In genomic region chr10:103394180-103394579, GRCh38 we compare ENCODE assay signal across 14 cellular contexts. TPM values are rescaled to one million over a fixed set of nuclear protein-coding genes. Genes with fewer than 3 reads are reported as not detected.
DNase-seq lines count a peak whose midpoint lies in the region; ATAC-seq and TF ChIP-seq lines count a peak whose summit lies in the region.
"Had no signal": no experiment of that assay in that cellular context is flagged by ENCODE, and none has a peak within 500 bp of the region (broad histone marks: within the 10 kb centered on the region; RNA-seq: fewer than 3 reads in every experiment).

No MANE protein-coding gene starts in this region.

- peaks cover 52% of the 10 kb centered on the region for H3K36me3 Mint-ChIP-seq in activated T-helper 1 cell treated with anti-CD3 and anti-CD28 coated beads, Interleukin-12 subunit alpha, Interleukin-12 subunit beta, Interleukin-2, Interleukin-4 antibody, amounts not matched to agents 30 ng/mL and 10 ng/mL and 1 ng/mL, durations not matched to agents 14 hours and 24 hours and 36 hours (ENCODE audit: low read depth)

- H3K9me3 ChIP-seq in mesodermal cell (ENCODE audit: control insufficient read depth, low read length), result no peaks in the 10 kb centered on the region
- H3K9me3 ChIP-seq: prostate gland, uterus had no signal

- H3K4me3 ChIP-seq in mesodermal cell (ENCODE audit: extremely low read depth, insufficient read depth, low read length, poor library complexity, severe bottlenecking), result peak overlapping the region; percentile 97
- H3K4me3 ChIP-seq: prostate gland, uterus had no signal

- intact Hi-C loops in activated T-helper 1 cell treated with anti-CD3 and anti-CD28 coated beads, Interleukin-12 subunit alpha, Interleukin-12 subunit beta, Interleukin-2, Interleukin-4 antibody, amounts not matched to agents 30 ng/mL and 10 ng/mL and 1 ng/mL, durations not matched to agents 14 hours and 24 hours and 36 hours (cut with micrococcal nuclease), result no loop called here

- H3K27me3 Mint-ChIP-seq in activated T-helper 1 cell treated with anti-CD3 and anti-CD28 coated beads, Interleukin-12 subunit alpha, Interleukin-12 subunit beta, Interleukin-2, Interleukin-4 antibody, amounts not matched to agents 30 ng/mL and 10 ng/mL and 1 ng/mL, durations not matched to agents 14 hours and 24 hours and 36 hours (ENCODE audit: insufficient read depth), result no peaks in the 10 kb centered on the region

- peaks cover 68% of the 10 kb centered on the region for H3K36me3 ChIP-seq in mesodermal cell (ENCODE audit: control insufficient read depth, insufficient read depth, low read length)
- H3K36me3 ChIP-seq: uterus had no signal

- DNase-seq in ACHN (peak; percentile 11), GF-D8 (lab: John Stamatoyannopoulos, UW) (no peak)
- DNase-seq in activated T-helper 1 cell treated with anti-CD3 and anti-CD28 coated beads, Interleukin-12 subunit alpha, Interleukin-12 subunit beta, Interleukin-2, Interleukin-4 antibody, amounts not matched to agents 30 ng/mL and 10 ng/mL and 1 ng/mL, durations not matched to agents 14 hours and 24 hours and 36 hours (ENCODE audit: low spot score), result no peak
- DNase-seq in stimulated activated CD4-positive, alpha-beta T cell treated with anti-CD3 and anti-CD28 coated beads, Interleukin-15, amount 100 ng/mL, for 24 hours, result no peak
- no peak for DNase-seq in activated CD4-positive, CD25-positive, alpha-beta regulatory T cell (lab: John Stamatoyannopoulos, UW)
- DNase-seq: activated CD4-positive, alpha-beta T cell treated with anti-CD3 and anti-CD28 coated beads, Interleukin-2, amount 50 U/mL, for 1 hour; brain microvascular endothelial cell; IMR-90; uterus had no signal

- no peak overlapping the region for H3K27ac ChIP-seq in mesodermal cell (ENCODE audit: low read depth, low read length, severe bottlenecking)
- H3K27ac ChIP-seq: brain microvascular endothelial cell, prostate gland, RWPE1, uterus had no signal

- peak overlapping the region; percentile 75 for H3K4me3 Mint-ChIP-seq in activated T-helper 1 cell treated with anti-CD3 and anti-CD28 coated beads, Interleukin-12 subunit alpha, Interleukin-12 subunit beta, Interleukin-2, Interleukin-4 antibody, amounts not matched to agents 30 ng/mL and 10 ng/mL and 1 ng/mL, durations not matched to agents 14 hours and 24 hours and 36 hours

- peak overlapping the region; percentile 71 for H3K27ac Mint-ChIP-seq in activated T-helper 1 cell treated with anti-CD3 and anti-CD28 coated beads, Interleukin-12 subunit alpha, Interleukin-12 subunit beta, Interleukin-2, Interleukin-4 antibody, amounts not matched to agents 30 ng/mL and 10 ng/mL and 1 ng/mL, durations not matched to agents 14 hours and 24 hours and 36 hours

- ATAC-seq in GM18505 (IDR thresholded peaks at IDR 0.05; ENCODE audit: unreplicated experiment), result no peak
- ATAC-seq in HG02852 (IDR thresholded peaks at IDR 0.05; ENCODE audit: unreplicated experiment), result no peak

- in situ Hi-C loops in ACHN (cut with HindIII; ENCODE audit: low pct_ligation_motif_present, low pct_unique_long_range_greater_than_20kb, low sequenced_read_pairs), result no loop called here

- TF ChIP-seq POLR2A in GM18505 (IDR thresholded peaks at IDR 0.05; ENCODE audit: borderline replicate concordance, extremely low read depth, insufficient read depth, insufficient read length), result peak; percentile 23

- H3K4me1 ChIP-seq in mesodermal cell (ENCODE audit: control insufficient read depth, insufficient read depth, low read length, poor library complexity, severe bottlenecking), result peaks cover 7% of the 10 kb centered on the region

- no peaks in the 10 kb centered on the region for H3K9me3 Mint-ChIP-seq in activated T-helper 1 cell treated with anti-CD3 and anti-CD28 coated beads, Interleukin-12 subunit alpha, Interleukin-12 subunit beta, Interleukin-2, Interleukin-4 antibody, amounts not matched to agents 30 ng/mL and 10 ng/mL and 1 ng/mL, durations not matched to agents 14 hours and 24 hours and 36 hours

- WGBS in mesodermal cell (ENCODE audit: insufficient coverage in 2 of 2), 2 experiments, result 95% methylated on average over 13 of the region's 14 CpGs

- H3K4me1 Mint-ChIP-seq in activated T-helper 1 cell treated with anti-CD3 and anti-CD28 coated beads, Interleukin-12 subunit alpha, Interleukin-12 subunit beta, Interleukin-2, Interleukin-4 antibody, amounts not matched to agents 30 ng/mL and 10 ng/mL and 1 ng/mL, durations not matched to agents 14 hours and 24 hours and 36 hours (ENCODE audit: low read depth), result peaks cover 54% of the 10 kb centered on the region

RNA-seq across cellular contexts. Expression of gene ATP5MK, which starts 2.1 kb away (rescaled TPM):
- total RNA-seq in activated T-helper 1 cell treated with anti-CD3 and anti-CD28 coated beads, Interleukin-12 subunit alpha, Interleukin-12 subunit beta, Interleukin-2, Interleukin-4 antibody, amounts not matched to agents 30 ng/mL and 10 ng/mL and 1 ng/mL, durations not matched to agents 14 hours and 24 hours and 36 hours, result 480 and 483 TPM in 2 replicates
- 380 TPM for polyA plus RNA-seq in mesodermal cell (2013, experiment 1 of 2)
- 412 TPM for polyA plus RNA-seq in mesodermal cell (2013, experiment 2 of 2)

RNA-seq across cellular contexts. Expression of gene PDCD11, which starts 2.2 kb away (rescaled TPM):
- 98.4 and 99.0 TPM in 2 replicates for total RNA-seq in activated T-helper 1 cell treated with anti-CD3 and anti-CD28 coated beads, Interleukin-12 subunit alpha, Interleukin-12 subunit beta, Interleukin-2, Interleukin-4 antibody, amounts not matched to agents 30 ng/mL and 10 ng/mL and 1 ng/mL, durations not matched to agents 14 hours and 24 hours and 36 hours
- polyA plus RNA-seq in mesodermal cell (2013, experiment 1 of 2), result 24.1 TPM
- 20.4 TPM for polyA plus RNA-seq in mesodermal cell (2013, experiment 2 of 2)

RNA-seq across cellular contexts. Expression of gene TAF5, which starts 26.4 kb away (rescaled TPM):
- total RNA-seq in activated T-helper 1 cell treated with anti-CD3 and anti-CD28 coated beads, Interleukin-12 subunit alpha, Interleukin-12 subunit beta, Interleukin-2, Interleukin-4 antibody, amounts not matched to agents 30 ng/mL and 10 ng/mL and 1 ng/mL, durations not matched to agents 14 hours and 24 hours and 36 hours, result 10.4 and 11.0 TPM in 2 replicates
- 7.2 TPM for polyA plus RNA-seq in mesodermal cell (2013, experiment 1 of 2)
- polyA plus RNA-seq in mesodermal cell (2013, experiment 2 of 2), result 8.5 TPM

RNA-seq across cellular contexts. Expression of gene PCGF6, which starts 43.2 kb away (rescaled TPM):
- 19.3 and 21.0 TPM in 2 replicates for total RNA-seq in activated T-helper 1 cell treated with anti-CD3 and anti-CD28 coated beads, Interleukin-12 subunit alpha, Interleukin-12 subunit beta, Interleukin-2, Interleukin-4 antibody, amounts not matched to agents 30 ng/mL and 10 ng/mL and 1 ng/mL, durations not matched to agents 14 hours and 24 hours and 36 hours
- polyA plus RNA-seq in mesodermal cell (2013, experiment 1 of 2), result 12.5 TPM
- polyA plus RNA-seq in mesodermal cell (2013, experiment 2 of 2), result 14.7 TPM

RNA-seq across cellular contexts. Expression of gene CALHM2, which starts 58.0 kb away (rescaled TPM):
- total RNA-seq in activated T-helper 1 cell treated with anti-CD3 and anti-CD28 coated beads, Interleukin-12 subunit alpha, Interleukin-12 subunit beta, Interleukin-2, Interleukin-4 antibody, amounts not matched to agents 30 ng/mL and 10 ng/mL and 1 ng/mL, durations not matched to agents 14 hours and 24 hours and 36 hours, result 18.6 and 19.1 TPM in 2 replicates
- 7.7 TPM for polyA plus RNA-seq in mesodermal cell (2013, experiment 1 of 2)
- polyA plus RNA-seq in mesodermal cell (2013, experiment 2 of 2), result 6.4 TPM
